ENCODE assay signal across 8 cellular contexts in the genomic region with DNA sequence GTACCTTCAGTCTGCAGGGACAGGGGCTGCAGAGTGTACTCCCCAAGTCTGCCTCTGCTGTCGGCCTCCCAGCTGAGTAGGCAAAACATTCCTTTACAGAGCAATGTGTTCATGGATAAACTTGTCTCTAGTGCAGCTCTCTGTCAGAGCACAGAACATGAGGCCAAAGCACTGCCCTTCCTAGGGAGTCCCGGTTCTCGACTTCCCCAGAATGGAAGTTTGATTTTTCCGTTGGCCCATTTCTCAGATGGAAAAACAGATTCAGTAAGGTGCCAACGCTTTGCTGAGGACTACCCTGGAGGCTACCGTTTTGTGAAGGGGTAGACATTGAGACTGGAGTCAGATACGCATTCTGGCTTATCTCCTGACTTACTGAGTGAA. TPM values are rescaled to one million over a fixed set of nuclear protein-coding genes. Genes with fewer than 3 reads are reported as not detected.
DNase-seq lines count a peak whose midpoint lies in the region; ATAC-seq and TF ChIP-seq lines count a peak whose summit lies in the region.

No MANE protein-coding gene starts in this region.

- POLR2A ChIA-PET in AG04449 (lab: Yijun Ruan, JAX) = interaction anchor here (1.0 to 1.9 kb wide), 3 partner anchors 8 to 16 kb away, joined by 3 to 14 read pairs (median 7); no protein-coding TSS in a partner anchor

- no peaks in the 10 kb centered on the region for H3K27me3 ChIP-seq in adrenal gland
- no peaks in the 10 kb centered on the region for H3K27me3 ChIP-seq in thyroid gland

- ATAC-seq in GM19372 (IDR thresholded peaks at IDR 0.05; ENCODE audit: low read depth, unreplicated experiment) (peak; percentile 41), HG03378 (IDR thresholded peaks at IDR 0.05; ENCODE audit: unreplicated experiment) (peak; percentile 44), left lobe of liver (peak; percentile 59)

- DNase-seq in AG04449 (ENCODE audit: low read depth, low spot score) (no peak), adrenal gland (peak in 1 of 7 donors; percentile 25), left lobe of liver (ENCODE audit: low spot score) (no peak), thyroid gland (peak; percentile 3 to 4), NCI-H82 treated with DMSO at 0.1 percent for 48 hours (lab: John Stamatoyannopoulos, UW; ENCODE audit: unreplicated experiment) (no peak), GF-D8 (lab: John Stamatoyannopoulos, UW) (no peak)

- TF ChIP-seq POLR2A in adrenal gland (IDR thresholded peaks at IDR 0.05) (no peak), thyroid gland (IDR thresholded peaks at IDR 0.05) (no peak)

- H3K4me3 ChIP-seq in AG04449 (ENCODE audit: low read depth, low read length) (peak overlapping the region; percentile 64), adrenal gland (peak overlapping the region in 3 of 4 donors; percentile 49 to 85 (median 60)), thyroid gland (replicated peaks in 1 of 3) (peak overlapping the region; percentile 12 to 80 (median 41))

- WGBS in adrenal gland, 4 donors = 9 to 26% (median 10%) methylated on average over 6 to 7 of the region's 7 CpGs
- 25 to 28% methylated on average over 5 to 7 of the region's 7 CpGs for WGBS in thyroid gland, 2 donors

- peaks cover 24 to 48% of the 10 kb centered on the region in 2 donors for H3K4me1 ChIP-seq in adrenal gland (replicated peaks in 1 of 2)
- peaks cover 15 to 18% of the 10 kb centered on the region in 2 donors for H3K4me1 ChIP-seq in thyroid gland

- H3K27ac ChIP-seq in adrenal gland (peak overlapping the region in 3 of 5 donors; percentile 69 to 89 (median 84)), thyroid gland (peak overlapping the region in 1 of 3 donors; percentile 69)

- TF ChIP-seq CTCF in AG04449 (IDR thresholded peaks at IDR 0.05; ENCODE audit: insufficient read depth, low read length, missing control alignments) (no peak), adrenal gland (IDR thresholded peaks at IDR 0.05) (no peak), thyroid gland (IDR thresholded peaks at IDR 0.05) (no peak)

- CTCF ChIA-PET in AG04449 (lab: Yijun Ruan, JAX) = interaction anchor here (1.1 kb wide), 1 partner anchor 9 kb away, joined by 5 read pairs; no protein-coding TSS in a partner anchor

- intact Hi-C loops in adrenal gland (cut with DNase I) (no loop called here), thyroid gland (cut with DNase I) (no loop called here)

- H3K36me3 ChIP-seq in adrenal gland (replicated peaks in 1 of 2) = no peaks in the 10 kb centered on the region
- H3K36me3 ChIP-seq in thyroid gland = no peaks in the 10 kb centered on the region

- H3K9me3 ChIP-seq in adrenal gland (replicated peaks in 1 of 3) (no peaks in the 10 kb centered on the region), thyroid gland (no peaks in the 10 kb centered on the region)

RNA-seq across cellular contexts. Expression of a gene that starts 0.4 kb away (rescaled TPM):
- total RNA-seq in adrenal gland (10 to 100 TPM; 14.4 to 40.1 (median 26.1) TPM), left lobe of liver (8.0 TPM), thyroid gland (10 to 100 TPM; 15.8 to 20.3 (median 20.0) TPM)
- polyA plus RNA-seq in adrenal gland = 10 to 100 TPM in 1 of 3 donors, 1 to 10 TPM in 2; 3.5 to 14.6 (median 3.8) TPM

Comparison
In these comparisons a context has a peak if more than half of its experiments do, and no peak if none do; other contexts are left out.
1. DNase-seq: peak in thyroid gland (2 of 2); none in AG04449 (single experiment), left lobe of liver (single experiment), NCI-H82 treated with DMSO at 0.1 percent for 48 hours (single experiment) and GF-D8 (single experiment).
2. Peak in every context shown above with its lines, with median percentiles within 50 percentile points of each other: H3K4me3 ChIP-seq and ATAC-seq.